Comparison of ENCODE assay signal across 8 cellular contexts in the genomic region with DNA sequence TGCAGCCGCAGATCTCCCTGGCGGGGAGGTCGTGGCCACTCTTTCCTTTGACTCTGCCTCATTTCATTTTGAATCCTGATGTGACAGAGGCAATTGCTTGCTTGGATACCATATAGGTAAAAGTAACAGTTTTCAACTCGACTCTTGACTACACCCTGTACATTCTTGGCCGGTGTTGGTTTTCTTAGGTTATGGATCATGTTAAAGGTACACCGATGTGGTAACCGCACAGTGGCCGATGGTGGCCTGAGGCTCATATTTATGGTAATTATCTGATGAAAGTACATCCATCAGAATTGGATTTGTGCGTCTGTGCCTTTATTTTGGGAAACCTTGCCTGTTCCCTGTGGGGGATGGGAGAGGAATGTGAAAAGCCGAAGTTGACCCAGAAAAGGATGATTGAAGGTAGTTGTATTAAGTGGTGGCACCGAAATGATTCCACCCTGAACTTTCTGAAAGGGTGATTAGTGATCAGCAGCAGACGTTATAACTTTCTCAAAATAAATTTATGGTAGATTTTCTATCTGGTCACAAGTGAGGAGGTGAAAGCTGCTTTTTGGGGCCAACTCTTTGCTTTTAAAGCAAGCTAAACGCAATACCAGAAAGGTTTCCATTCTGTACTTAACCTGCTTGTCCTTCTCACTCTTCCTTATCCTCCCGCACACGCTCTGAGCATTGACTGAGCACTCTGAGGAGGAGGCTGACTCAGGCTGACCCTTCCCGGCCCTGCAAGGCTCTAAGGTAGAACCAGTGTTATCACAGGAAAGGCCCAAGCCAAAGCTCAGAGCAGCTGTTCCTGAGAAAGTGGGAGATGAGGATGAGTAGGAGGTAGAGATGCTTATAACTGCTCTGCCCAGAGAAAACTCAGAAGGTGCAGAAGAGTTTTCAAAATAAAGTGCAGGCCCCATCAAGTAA. TPM values are rescaled to one million over a fixed set of nuclear protein-coding genes. Genes with fewer than 3 reads are reported as not detected.
DNase-seq lines count a peak whose midpoint lies in the region; ATAC-seq and TF ChIP-seq lines count a peak whose summit lies in the region.

No MANE protein-coding gene starts in this region.

- peak overlapping the region; percentile 84 for H3K4me3 Mint-ChIP-seq in Calu3 (ENCODE audit: low read depth, unreplicated experiment)

- H3K4me3 ChIP-seq in mucosa of descending colon (peak overlapping the region; percentile 63), aorta (ENCODE audit: low read length in 2 of 2) (peak overlapping the region; percentile 62 to 87)

- DNase-seq in Calu3: peak; percentile 47
- peak; percentile 65 for DNase-seq in NCI-H1105 treated with DMSO at 0.1 percent for 48 hours (lab: John Stamatoyannopoulos, UW)
- DNase-seq in caudate nucleus (lab: John Stamatoyannopoulos, UW): no peak
- DNase-seq in mucosa of descending colon: peak in 1 of 3 donors; percentile 40
- no peak for DNase-seq in aorta
- DNase-seq in NCI-H2227 (lab: John Stamatoyannopoulos, UW; ENCODE audit: unreplicated experiment): no peak
- no peak for DNase-seq in putamen (ENCODE audit: low spot score)

- no peaks in the 10 kb centered on the region for H3K27me3 ChIP-seq in aorta (ENCODE audit: control insufficient read depth in 1 of 2, insufficient read depth in 2 of 2, low read length in 1 of 2)

- peaks cover 48% of the 10 kb centered on the region for H3K4me1 Mint-ChIP-seq in Calu3 (ENCODE audit: low read depth, unreplicated experiment)

- H3K36me3 Mint-ChIP-seq in Calu3 (ENCODE audit: insufficient read depth, unreplicated experiment): peaks cover 50% of the 10 kb centered on the region

- peak overlapping the region; percentile 69 for H3K27ac Mint-ChIP-seq in Calu3 (ENCODE audit: unreplicated experiment)

- TF ChIP-seq CTCF in Calu3 (IDR thresholded peaks at IDR 0.05; ENCODE audit: unreplicated experiment) (no peak), mucosa of descending colon (IDR thresholded peaks at IDR 0.05) (no peak)

- H3K27ac ChIP-seq in caudate nucleus (ENCODE audit: low read depth, low read length) (peak overlapping the region; percentile 56), aorta (ENCODE audit: low read depth in 1 of 2, low read length in 2 of 2) (no peak overlapping the region)

- no peaks in the 10 kb centered on the region for H3K27me3 Mint-ChIP-seq in Calu3 (ENCODE audit: unreplicated experiment)

- intact Hi-C loops in Calu3 (cut with micrococcal nuclease; ENCODE audit: unreplicated experiment) (loop anchor here (2.0 to 10.0 kb wide), 3 partner anchors 74 to 130 kb away; no protein-coding TSS in a partner anchor), mucosa of descending colon (cut with DNase I, micrococcal nuclease) (loop anchor here in 1 of 2 donors (5.0 kb wide), 1 partner anchor 127 kb away; no protein-coding TSS in a partner anchor), aorta (cut with DNase I) (loop anchor here in 1 of 2 donors (10.0 kb wide), 1 partner anchor 130 kb away; no protein-coding TSS in a partner anchor)

- no peaks in the 10 kb centered on the region for H3K36me3 ChIP-seq in mucosa of descending colon (ENCODE audit: low read depth)
- no peaks in the 10 kb centered on the region for H3K36me3 ChIP-seq in aorta (ENCODE audit: control insufficient read depth in 1 of 2, insufficient read depth in 2 of 2, low read length in 1 of 2)

- ATAC-seq in mucosa of descending colon (peak; percentile 6), aorta (ENCODE audit: low FRiP score) (no peak), HG02798 (IDR thresholded peaks at IDR 0.05; ENCODE audit: poor library complexity, unreplicated experiment) (no peak)

- no peaks in the 10 kb centered on the region for H3K9me3 Mint-ChIP-seq in Calu3 (ENCODE audit: low read depth, unreplicated experiment)

- TSS peak; percentile 36 for BruUV-seq in Calu3 (replicated peaks; lab: Mats Ljungman, UMichigan)

- H3K4me1 ChIP-seq in mucosa of descending colon (ENCODE audit: low read depth) (peaks cover 14% of the 10 kb centered on the region), aorta (ENCODE audit: control insufficient read depth in 1 of 2, insufficient read depth in 2 of 2, low read length in 2 of 2) (no peaks in the 10 kb centered on the region)

- H3K9me3 ChIP-seq in mucosa of descending colon (no peaks in the 10 kb centered on the region), aorta (ENCODE audit: control insufficient read depth, low read length) (no peaks in the 10 kb centered on the region)

- CTCF ChIA-PET in Calu3 (lab: Charles Lee): interaction anchor here (1.1 to 3.7 kb wide), 4 partner anchors 20 to 127 kb away, joined by 3 to 18 read pairs (median 5); no protein-coding TSS in a partner anchor

- WGBS in aorta, 2 donors: 60 to 66% methylated on average over 16 of the region's 16 CpGs

RNA-seq across cellular contexts. Expression of a gene that starts 2.0 kb away (rescaled TPM):
- total RNA-seq in Calu3 (2022): 42.9 and 43.6 TPM in 2 replicates
- total RNA-seq in mucosa of descending colon: 10 to 100 TPM; 33.7 to 80.1 (median 71.2) TPM
- total RNA-seq in aorta: 10 to 100 TPM in 1 of 2 donors, 1 to 10 TPM in 1; 9.2 to 10.0 TPM
- polyA plus RNA-seq in aorta: 10 to 100 TPM in 1 of 2 donors, 1 to 10 TPM in 1; 1.6 to 12.5 TPM

Comparison
In these comparisons a context has a peak if more than half of its experiments do, and no peak if none do; other contexts are left out.
1. DNase-seq: peak in Calu3 (single experiment) and NCI-H1105 treated with DMSO at 0.1 percent for 48 hours (single experiment); none in caudate nucleus (0 of 61), aorta (0 of 2), NCI-H2227 (single experiment) and putamen (single experiment).